In genomic region chr1:26539722-26540121, GRCh38 we compare ENCODE assay signal across 10 cellular contexts. TPM values are rescaled to one million over a fixed set of nuclear protein-coding genes. Genes with fewer than 3 reads are reported as not detected.
DNase-seq lines count a peak whose midpoint lies in the region; ATAC-seq and TF ChIP-seq lines count a peak whose summit lies in the region.
"Had no signal": no experiment of that assay in that cellular context is flagged by ENCODE, and none has a peak within 500 bp of the region (broad histone marks: within the 10 kb centered on the region; RNA-seq: fewer than 3 reads in every experiment).

No MANE protein-coding gene starts in this region.

- no peaks in the 10 kb centered on the region for H3K27me3 Mint-ChIP-seq in stimulated activated naive CD8-positive, alpha-beta T cell treated with anti-CD3 and anti-CD28 coated beads, Interleukin-15, Interleukin-2, amounts not matched to agents 100 ng/mL and 50 ng/mL, for 24 hours
- no peaks in the 10 kb centered on the region for H3K27me3 Mint-ChIP-seq in activated T-helper 1 cell treated with anti-CD3 and anti-CD28 coated beads, Interleukin-12 subunit alpha, Interleukin-12 subunit beta, Interleukin-2, Interleukin-4 antibody, amounts not matched to agents 30 ng/mL and 10 ng/mL and 1 ng/mL, durations not matched to agents 14 hours and 24 hours and 36 hours (ENCODE audit: insufficient read depth)

- H3K27ac Mint-ChIP-seq in stimulated activated naive CD8-positive, alpha-beta T cell treated with anti-CD3 and anti-CD28 coated beads, Interleukin-15, Interleukin-2, amounts not matched to agents 100 ng/mL and 50 ng/mL, for 24 hours, result peak overlapping the region; percentile 86
- H3K27ac Mint-ChIP-seq in activated T-helper 1 cell treated with anti-CD3 and anti-CD28 coated beads, Interleukin-12 subunit alpha, Interleukin-12 subunit beta, Interleukin-2, Interleukin-4 antibody, amounts not matched to agents 30 ng/mL and 10 ng/mL and 1 ng/mL, durations not matched to agents 14 hours and 24 hours and 36 hours, result peak overlapping the region; percentile 85

- intact Hi-C loops in activated T-helper 1 cell treated with anti-CD3 and anti-CD28 coated beads, Interleukin-12 subunit alpha, Interleukin-12 subunit beta, Interleukin-2, Interleukin-4 antibody, amounts not matched to agents 30 ng/mL and 10 ng/mL and 1 ng/mL, durations not matched to agents 14 hours and 24 hours and 36 hours (cut with micrococcal nuclease), result loop anchor here (1.0 to 5.0 kb wide), 3 partner anchors 7 to 252 kb away; no protein-coding TSS in a partner anchor
- intact Hi-C loops in lower lobe of right lung (cut with DNase I) (no loop called here), mucosa of descending colon (cut with DNase I, micrococcal nuclease) (no loop called here)

- DNase-seq in stimulated activated naive CD8-positive, alpha-beta T cell treated with anti-CD3 and anti-CD28 coated beads, Interleukin-15, Interleukin-2, amounts not matched to agents 100 U/mL and 50 U/mL, for 24 hours, result no peak
- DNase-seq in activated T-helper 1 cell treated with anti-CD3 and anti-CD28 coated beads, Interleukin-12 subunit alpha, Interleukin-12 subunit beta, Interleukin-2, Interleukin-4 antibody, amounts not matched to agents 30 ng/mL and 10 ng/mL and 1 ng/mL, durations not matched to agents 14 hours and 24 hours and 36 hours (ENCODE audit: low spot score), result no peak
- no peak for DNase-seq in lower lobe of right lung
- no peak for DNase-seq in CD1c-positive myeloid dendritic cell (ENCODE audit: extremely low spot score)
- no peak for DNase-seq in mucosa of descending colon
- no peak for DNase-seq in SK-N-DZ (ENCODE audit: low spot score)
- DNase-seq: NCI-H1694 treated with DMSO at 0.1 percent for 48 hours had no signal

- no peak for ATAC-seq in stimulated activated naive CD8-positive, alpha-beta T cell treated with anti-CD3 and anti-CD28 coated beads, Interleukin-15, Interleukin-2, amounts not matched to agents 100 U/mL and 50 U/mL, for 24 hours
- no peak for ATAC-seq in lower lobe of right lung
- no peak for ATAC-seq in mucosa of descending colon
- ATAC-seq in HG02763 (IDR thresholded peaks at IDR 0.05; ENCODE audit: unreplicated experiment), result no peak

- no peak overlapping the region for H3K4me3 ChIP-seq in lower lobe of right lung
- H3K4me3 ChIP-seq in mucosa of descending colon, result no peak overlapping the region

- H3K4me1 ChIP-seq in lower lobe of right lung (peaks cover 61% of the 10 kb centered on the region), mucosa of descending colon (ENCODE audit: low read depth) (peaks cover 29% of the 10 kb centered on the region)

- peaks cover 15% of the 10 kb centered on the region for H3K36me3 Mint-ChIP-seq in stimulated activated naive CD8-positive, alpha-beta T cell treated with anti-CD3 and anti-CD28 coated beads, Interleukin-15, Interleukin-2, amounts not matched to agents 100 ng/mL and 50 ng/mL, for 24 hours (ENCODE audit: low read depth)
- H3K36me3 Mint-ChIP-seq in activated T-helper 1 cell treated with anti-CD3 and anti-CD28 coated beads, Interleukin-12 subunit alpha, Interleukin-12 subunit beta, Interleukin-2, Interleukin-4 antibody, amounts not matched to agents 30 ng/mL and 10 ng/mL and 1 ng/mL, durations not matched to agents 14 hours and 24 hours and 36 hours (ENCODE audit: low read depth), result peaks cover 19% of the 10 kb centered on the region

- peak overlapping the region; percentile 32 for H3K4me3 Mint-ChIP-seq in stimulated activated naive CD8-positive, alpha-beta T cell treated with anti-CD3 and anti-CD28 coated beads, Interleukin-15, Interleukin-2, amounts not matched to agents 100 ng/mL and 50 ng/mL, for 24 hours
- H3K4me3 Mint-ChIP-seq in activated T-helper 1 cell treated with anti-CD3 and anti-CD28 coated beads, Interleukin-12 subunit alpha, Interleukin-12 subunit beta, Interleukin-2, Interleukin-4 antibody, amounts not matched to agents 30 ng/mL and 10 ng/mL and 1 ng/mL, durations not matched to agents 14 hours and 24 hours and 36 hours, result peak overlapping the region; percentile 19

- peak overlapping the region; percentile 57 for H3K27ac ChIP-seq in lower lobe of right lung
- H3K27ac ChIP-seq: C4-2B had no signal

- TF ChIP-seq CTCF in lower lobe of right lung (IDR thresholded peaks at IDR 0.05) (no peak), mucosa of descending colon (IDR thresholded peaks at IDR 0.05) (no peak)

- H3K9me3 ChIP-seq in lower lobe of right lung (no peaks in the 10 kb centered on the region), mucosa of descending colon (no peaks in the 10 kb centered on the region)

- no peaks in the 10 kb centered on the region for H3K27me3 ChIP-seq in lower lobe of right lung (ENCODE audit: low read depth)

- no peaks in the 10 kb centered on the region for H3K9me3 Mint-ChIP-seq in stimulated activated naive CD8-positive, alpha-beta T cell treated with anti-CD3 and anti-CD28 coated beads, Interleukin-15, Interleukin-2, amounts not matched to agents 100 ng/mL and 50 ng/mL, for 24 hours
- no peaks in the 10 kb centered on the region for H3K9me3 Mint-ChIP-seq in activated T-helper 1 cell treated with anti-CD3 and anti-CD28 coated beads, Interleukin-12 subunit alpha, Interleukin-12 subunit beta, Interleukin-2, Interleukin-4 antibody, amounts not matched to agents 30 ng/mL and 10 ng/mL and 1 ng/mL, durations not matched to agents 14 hours and 24 hours and 36 hours

- H3K4me1 Mint-ChIP-seq in stimulated activated naive CD8-positive, alpha-beta T cell treated with anti-CD3 and anti-CD28 coated beads, Interleukin-15, Interleukin-2, amounts not matched to agents 100 ng/mL and 50 ng/mL, for 24 hours (ENCODE audit: low read depth), result peaks cover 87% of the 10 kb centered on the region
- peaks cover 83% of the 10 kb centered on the region for H3K4me1 Mint-ChIP-seq in activated T-helper 1 cell treated with anti-CD3 and anti-CD28 coated beads, Interleukin-12 subunit alpha, Interleukin-12 subunit beta, Interleukin-2, Interleukin-4 antibody, amounts not matched to agents 30 ng/mL and 10 ng/mL and 1 ng/mL, durations not matched to agents 14 hours and 24 hours and 36 hours (ENCODE audit: low read depth)

- peaks cover 12% of the 10 kb centered on the region for H3K36me3 ChIP-seq in lower lobe of right lung
- no peaks in the 10 kb centered on the region for H3K36me3 ChIP-seq in mucosa of descending colon (ENCODE audit: low read depth)

RNA-seq across cellular contexts. Expression of gene RPS6KA1, which starts 10.2 kb away (rescaled TPM):
- 324 and 331 TPM in 2 replicates for total RNA-seq in activated T-helper 1 cell treated with anti-CD3 and anti-CD28 coated beads, Interleukin-12 subunit alpha, Interleukin-12 subunit beta, Interleukin-2, Interleukin-4 antibody, amounts not matched to agents 30 ng/mL and 10 ng/mL and 1 ng/mL, durations not matched to agents 14 hours and 24 hours and 36 hours
- total RNA-seq in lower lobe of right lung, result 140 TPM
- 100 to 1,000 TPM in 2 of 3 donors, 10 to 100 TPM in 1; 81.4 to 183 (median 146) TPM for total RNA-seq in mucosa of descending colon
- polyA plus RNA-seq in SK-N-DZ (2014; cell fraction: cytosol; rRNA removed), result 9.8 and 13.7 TPM in 2 replicates
- 8.9 and 15.9 TPM in 2 replicates for polyA plus RNA-seq in SK-N-DZ (2014; cell fraction: nucleus; rRNA removed)
